18 cellular contexts compared by ENCODE assay signal in genomic region chr15:94246016-94246415, GRCh38. TPM values are rescaled to one million over a fixed set of nuclear protein-coding genes. Genes with fewer than 3 reads are reported as not detected.
A peak's percentile ranks its signal among the peaks of the same experiment; 100 is the strongest.
DNase-seq lines count a peak whose midpoint lies in the region; ATAC-seq and TF ChIP-seq lines count a peak whose summit lies in the region.
"Had no signal": no experiment of that assay in that cellular context is flagged by ENCODE, and none has a peak within 500 bp of the region (broad histone marks: within the 10 kb centered on the region; RNA-seq: fewer than 3 reads in every experiment).

No MANE protein-coding gene starts in this region.

- H2AK5ac ChIP-seq in neuronal stem cell (ENCODE audit: low read depth, low read length): no peak overlapping the region

- H4K8ac ChIP-seq in neuronal stem cell (ENCODE audit: low read depth, low read length): no peak overlapping the region

- H3K4me1 Mint-ChIP-seq in activated T-helper 1 cell treated with anti-CD3 and anti-CD28 coated beads, Interleukin-12 subunit alpha, Interleukin-12 subunit beta, Interleukin-2, Interleukin-4 antibody, amounts not matched to agents 30 ng/mL and 10 ng/mL and 1 ng/mL, durations not matched to agents 14 hours and 24 hours and 36 hours (ENCODE audit: low read depth): peaks cover 67% of the 10 kb centered on the region

- no peaks in the 10 kb centered on the region for H3K36me3 ChIP-seq in neuronal stem cell (replicated peaks in 1 of 2; ENCODE audit: control insufficient read depth in 2 of 2, insufficient read depth in 2 of 2, low read length in 2 of 2)
- no peaks in the 10 kb centered on the region for H3K36me3 ChIP-seq in ascending aorta
- H3K36me3 ChIP-seq: BLaER1 had no signal

- H3K27me3 ChIP-seq in neuronal stem cell (ENCODE audit: control insufficient read depth in 3 of 3, insufficient read depth in 3 of 3, low read depth in 1 of 3, low read length in 3 of 3): no peaks in the 10 kb centered on the region
- no peaks in the 10 kb centered on the region for H3K27me3 ChIP-seq in ascending aorta
- H3K27me3 ChIP-seq: BLaER1 had no signal

- ATAC-seq in HG02798 (IDR thresholded peaks at IDR 0.05; ENCODE audit: poor library complexity, unreplicated experiment) (peak; percentile 44), HG03432 (IDR thresholded peaks at IDR 0.05; ENCODE audit: unreplicated experiment) (no peak), GM21717 (IDR thresholded peaks at IDR 0.05; ENCODE audit: unreplicated experiment) (no peak)

- no peak overlapping the region for H2BK5ac ChIP-seq in neuronal stem cell (ENCODE audit: low read length)

- no peak for TF ChIP-seq CTCF in ascending aorta (IDR thresholded peaks at IDR 0.05)

- no peak overlapping the region for H2AFZ ChIP-seq in neuronal stem cell (ENCODE audit: low read length)

- DNase-seq in NCI-H510A (lab: John Stamatoyannopoulos, UW) (peak; percentile 9), NCI-H510A treated with DMSO at 0.1 percent for 48 hours (lab: John Stamatoyannopoulos, UW) (no peak), neuronal stem cell (ENCODE audit: low spot score) (no peak), ascending aorta (ENCODE audit: low spot score in 2 of 2) (no peak)
- no peak for DNase-seq in activated T-helper 1 cell treated with anti-CD3 and anti-CD28 coated beads, Interleukin-12 subunit alpha, Interleukin-12 subunit beta, Interleukin-2, Interleukin-4 antibody, amounts not matched to agents 30 ng/mL and 10 ng/mL and 1 ng/mL, durations not matched to agents 14 hours and 24 hours and 36 hours (ENCODE audit: low spot score)
- DNase-seq: DMS 273 treated with DMSO at 0.1 percent for 48 hours, EL, IMR-90, Kasumi-1, NCI-H1930, NCI-H2171 treated with DMSO at 0.1 percent for 48 hours, OCI-M1 had no signal

- no peak overlapping the region for H2BK15ac ChIP-seq in neuronal stem cell (ENCODE audit: low read length)

- H3K4me1 ChIP-seq in neuronal stem cell (ENCODE audit: control insufficient read depth in 2 of 2, insufficient read depth in 1 of 2, low read depth in 1 of 2, low read length in 2 of 2) (no peaks in the 10 kb centered on the region), ascending aorta (no peaks in the 10 kb centered on the region)
- H3K4me1 ChIP-seq: BLaER1 had no signal

- no peak overlapping the region for H3K9ac ChIP-seq in neuronal stem cell (ENCODE audit: low read depth, low read length, poor library complexity)
- H3K9ac ChIP-seq: BLaER1 had no signal

- peaks cover 37% of the 10 kb centered on the region for H3K36me3 Mint-ChIP-seq in activated T-helper 1 cell treated with anti-CD3 and anti-CD28 coated beads, Interleukin-12 subunit alpha, Interleukin-12 subunit beta, Interleukin-2, Interleukin-4 antibody, amounts not matched to agents 30 ng/mL and 10 ng/mL and 1 ng/mL, durations not matched to agents 14 hours and 24 hours and 36 hours (ENCODE audit: low read depth)

- H3K4me3 ChIP-seq in neuronal stem cell (ENCODE audit: low read length in 2 of 2): no peak overlapping the region
- H3K4me3 ChIP-seq in ascending aorta: no peak overlapping the region
- H3K4me3 ChIP-seq: BLaER1 had no signal

- no peak overlapping the region for H2BK120ac ChIP-seq in neuronal stem cell (ENCODE audit: low read depth, low read length)

- H3K4ac ChIP-seq in neuronal stem cell (ENCODE audit: low read length): no peak overlapping the region

- H3K14ac ChIP-seq in neuronal stem cell (ENCODE audit: low read length): no peak overlapping the region

- no peaks in the 10 kb centered on the region for H3K27me3 Mint-ChIP-seq in activated T-helper 1 cell treated with anti-CD3 and anti-CD28 coated beads, Interleukin-12 subunit alpha, Interleukin-12 subunit beta, Interleukin-2, Interleukin-4 antibody, amounts not matched to agents 30 ng/mL and 10 ng/mL and 1 ng/mL, durations not matched to agents 14 hours and 24 hours and 36 hours (ENCODE audit: insufficient read depth)

- H3K4me2 ChIP-seq in neuronal stem cell (ENCODE audit: insufficient read depth, low read length, poor library complexity, severe bottlenecking): no peak overlapping the region
- H3K4me2 ChIP-seq: BLaER1 had no signal

- H3K18ac ChIP-seq in neuronal stem cell (ENCODE audit: low read length): no peak overlapping the region

- no CpG with 5 or more reads among the region's 4 CpGs for WGBS in neuronal stem cell (ENCODE audit: extremely low coverage in 2 of 2, insufficient read length in 2 of 2, insufficient replicate concordance in 1 of 2), 2 donors

- H3K4me3 Mint-ChIP-seq in activated T-helper 1 cell treated with anti-CD3 and anti-CD28 coated beads, Interleukin-12 subunit alpha, Interleukin-12 subunit beta, Interleukin-2, Interleukin-4 antibody, amounts not matched to agents 30 ng/mL and 10 ng/mL and 1 ng/mL, durations not matched to agents 14 hours and 24 hours and 36 hours: no peak overlapping the region

- H3K79me1 ChIP-seq in neuronal stem cell (ENCODE audit: low read depth, low read length): no peaks in the 10 kb centered on the region

- H3K27ac Mint-ChIP-seq in activated T-helper 1 cell treated with anti-CD3 and anti-CD28 coated beads, Interleukin-12 subunit alpha, Interleukin-12 subunit beta, Interleukin-2, Interleukin-4 antibody, amounts not matched to agents 30 ng/mL and 10 ng/mL and 1 ng/mL, durations not matched to agents 14 hours and 24 hours and 36 hours: peak overlapping the region; percentile 46

- intact Hi-C loops in activated T-helper 1 cell treated with anti-CD3 and anti-CD28 coated beads, Interleukin-12 subunit alpha, Interleukin-12 subunit beta, Interleukin-2, Interleukin-4 antibody, amounts not matched to agents 30 ng/mL and 10 ng/mL and 1 ng/mL, durations not matched to agents 14 hours and 24 hours and 36 hours (cut with micrococcal nuclease): no loop called here
- intact Hi-C loops in ascending aorta (cut with DNase I): no loop called here

- peaks cover 0 to 4% of the 10 kb centered on the region in 2 donors for H3K9me3 ChIP-seq in neuronal stem cell (replicated peaks in 1 of 2; ENCODE audit: control insufficient read depth in 2 of 2, insufficient read depth in 1 of 2, low read depth in 1 of 2, low read length in 2 of 2)
- no peaks in the 10 kb centered on the region for H3K9me3 ChIP-seq in ascending aorta
- H3K9me3 ChIP-seq: BLaER1 had no signal

- H4K91ac ChIP-seq in neuronal stem cell (ENCODE audit: low read depth, low read length, poor library complexity): no peak overlapping the region

- no peak overlapping the region for H3K23ac ChIP-seq in neuronal stem cell (ENCODE audit: low read depth, low read length, poor library complexity)

- no peaks in the 10 kb centered on the region for H3K9me3 Mint-ChIP-seq in activated T-helper 1 cell treated with anti-CD3 and anti-CD28 coated beads, Interleukin-12 subunit alpha, Interleukin-12 subunit beta, Interleukin-2, Interleukin-4 antibody, amounts not matched to agents 30 ng/mL and 10 ng/mL and 1 ng/mL, durations not matched to agents 14 hours and 24 hours and 36 hours

- H2BK12ac ChIP-seq in neuronal stem cell (ENCODE audit: low read length): no peak overlapping the region

- H3K27ac ChIP-seq in neuronal stem cell (replicated peaks; ENCODE audit: low read length) (no peak overlapping the region), ascending aorta (no peak overlapping the region)
- H3K27ac ChIP-seq: 22Rv1, BLaER1, RWPE1 had no signal

RNA-seq across cellular contexts. Expression of gene MCTP2, which starts 14.7 kb away (rescaled TPM):
- 93.2 and 96.0 TPM in 2 replicates for total RNA-seq in activated T-helper 1 cell treated with anti-CD3 and anti-CD28 coated beads, Interleukin-12 subunit alpha, Interleukin-12 subunit beta, Interleukin-2, Interleukin-4 antibody, amounts not matched to agents 30 ng/mL and 10 ng/mL and 1 ng/mL, durations not matched to agents 14 hours and 24 hours and 36 hours
- 0.01 TPM for polyA plus RNA-seq in neuronal stem cell (2013, experiment 1 of 2)
- polyA plus RNA-seq in neuronal stem cell (2013, experiment 2 of 2): under 0.01 TPM
- total RNA-seq in ascending aorta: 25.5 TPM
